In genomic region chr10:125719173-125720001, GRCh38 we compare ENCODE assay signal across 8 cellular contexts. TPM values are rescaled to one million over a fixed set of nuclear protein-coding genes. Genes with fewer than 3 reads are reported as not detected.
DNase-seq lines count a peak whose midpoint lies in the region; ATAC-seq, FAIRE-seq and TF ChIP-seq lines count a peak whose summit lies in the region.

TSS of gene EDRF1 (plus strand) at chr10:125719709. CDS start at chr10:125719808, 99 bp downstream.

- peak in 1 of 4 donors; percentile 9 for TF ChIP-seq EP300 in upper lobe of left lung (IDR thresholded peaks at IDR 0.05)

- H3K36me3 ChIP-seq in adrenal gland (replicated peaks in 1 of 2), result peaks cover 0 to 32% of the 10 kb centered on the region in 2 donors
- H3K36me3 ChIP-seq in heart right ventricle, result peaks cover 0 to 37% (median 16%) of the 10 kb centered on the region in 9 donors
- H3K36me3 ChIP-seq in upper lobe of left lung, result peaks cover 12 to 34% (median 17%) of the 10 kb centered on the region in 4 donors

- ATAC-seq in HG02852 (IDR thresholded peaks at IDR 0.05; ENCODE audit: unreplicated experiment), result peak; percentile 90
- ATAC-seq in heart right ventricle, result peak; percentile 100
- peak; percentile 100 for ATAC-seq in upper lobe of left lung (ENCODE audit: low FRiP score in 2 of 2)

- intact Hi-C loops in adrenal gland (cut with DNase I), result no loop called here
- intact Hi-C loops in heart right ventricle (cut with DNase I), result loop anchor here in 5 of 10 donors (5.0 to 10.0 kb wide), 3 partner anchors 103 to 805 kb away; partner anchors contain the start of genes BCCIP (in 4 of the 5) and UROS (in 4 of the 5)
- intact Hi-C loops in posterior cingulate gyrus (cut with DNase I), result loop anchor here (10.0 kb wide), 1 partner anchor 105 kb away; the partner anchor contains the start of genes BCCIP and UROS

- peak; percentile 99 for TF ChIP-seq POLR2A in GM12892 (IDR thresholded peaks at IDR 0.05; ENCODE audit: low read depth, low read length)
- peak; percentile 66 to 73 for TF ChIP-seq POLR2A in adrenal gland (IDR thresholded peaks at IDR 0.05)
- TF ChIP-seq POLR2A in upper lobe of left lung (IDR thresholded peaks at IDR 0.05), result peak in 3 of 4 donors; percentile 18 to 87 (median 76)

- H3K9me3 ChIP-seq in adrenal gland (replicated peaks in 1 of 3), result no peaks in the 10 kb centered on the region
- H3K9me3 ChIP-seq in heart right ventricle, result peaks cover 0 to 18% (median 0%) of the 10 kb centered on the region in 11 donors
- H3K9me3 ChIP-seq in upper lobe of left lung, result no peaks in the 10 kb centered on the region

- TF ChIP-seq CTCF in adrenal gland (IDR thresholded peaks at IDR 0.05) (no peak), heart right ventricle (IDR thresholded peaks at IDR 0.05) (no peak), upper lobe of left lung (IDR thresholded peaks at IDR 0.05) (peak in 1 of 6 experiments; percentile 30)

- 0 to 1% (median 0%) methylated on average over 21 to 72 of the region's 72 CpGs for WGBS in adrenal gland, 4 donors
- 0 to 1% methylated on average over 71 to 72 of the region's 72 CpGs for WGBS in heart right ventricle, 2 donors
- 0% methylated on average over 19 to 47 of the region's 72 CpGs for WGBS in upper lobe of left lung, 2 donors

- DNase-seq in GM12892 (ENCODE audit: insufficient read length) (peak; percentile 76), NCI-H146 (lab: John Stamatoyannopoulos, UW) (peak; percentile 99), T-helper 1 cell (peak; percentile 98 to 99 (median 99)), adrenal gland (peak; percentile 98 to 100 (median 99)), heart right ventricle (peak; percentile 99), posterior cingulate gyrus (peak; percentile 98 to 100 (median 99)), upper lobe of left lung (peak; percentile 98)

- H3K27me3 ChIP-seq in adrenal gland (no peaks in the 10 kb centered on the region), heart right ventricle (no peaks in the 10 kb centered on the region), upper lobe of left lung (no peaks in the 10 kb centered on the region)

- H3K4me1 ChIP-seq in adrenal gland (replicated peaks in 1 of 2) (peaks cover 10 to 21% of the 10 kb centered on the region in 2 donors), heart right ventricle (peaks cover 5 to 29% (median 15%) of the 10 kb centered on the region in 9 donors), upper lobe of left lung (peaks cover 18 to 25% (median 19%) of the 10 kb centered on the region in 4 donors)

- H3K4me3 ChIP-seq in adrenal gland (peak within 1 kb of the TSS; percentile 50 to 84 (median 76)), heart right ventricle (peak within 1 kb of the TSS; percentile 83 to 97 (median 90)), upper lobe of left lung (peak within 1 kb of the TSS; percentile 67 to 88 (median 86))

- H3K27ac ChIP-seq in adrenal gland (peak within 1 kb of the TSS; percentile 47 to 88 (median 69)), heart right ventricle (peak within 1 kb of the TSS; percentile 65 to 94 (median 88)), upper lobe of left lung (peak within 1 kb of the TSS; percentile 84 to 93 (median 90))

- peak; percentile 99 for FAIRE-seq in GM12892 (lab: Jason Lieb, UNC)

RNA-seq across cellular contexts. Expression of gene EDRF1, which starts in this region (rescaled TPM):
- polyA plus RNA-seq in GM12892 (2012; ENCODE audit: missing spikeins), result 26.7 TPM
- total RNA-seq in adrenal gland (10 to 100 TPM in 7 of 8 donors, 1 to 10 TPM in 1; 8.1 to 32.9 (median 15.4) TPM), heart right ventricle (10 to 100 TPM in 6 of 10 donors, 1 to 10 TPM in 4; 7.7 to 13.2 (median 10.2) TPM), upper lobe of left lung (10 to 100 TPM; 12.0 to 47.1 (median 19.4) TPM)
- polyA plus RNA-seq in adrenal gland (10 to 100 TPM; 13.3 to 35.9 (median 21.7) TPM), heart right ventricle (10 to 100 TPM in 1 of 2 donors, 1 to 10 TPM in 1; 7.6 to 19.2 TPM)

Comparison
In these comparisons a context has a peak if more than half of its experiments do, and no peak if none do; other contexts are left out.
1. Peak in every context shown above with its lines: DNase-seq, ATAC-seq, H3K4me3 ChIP-seq and H3K27ac ChIP-seq.